Comparison of ENCODE assay signal across 14 cellular contexts in the genomic region with DNA sequence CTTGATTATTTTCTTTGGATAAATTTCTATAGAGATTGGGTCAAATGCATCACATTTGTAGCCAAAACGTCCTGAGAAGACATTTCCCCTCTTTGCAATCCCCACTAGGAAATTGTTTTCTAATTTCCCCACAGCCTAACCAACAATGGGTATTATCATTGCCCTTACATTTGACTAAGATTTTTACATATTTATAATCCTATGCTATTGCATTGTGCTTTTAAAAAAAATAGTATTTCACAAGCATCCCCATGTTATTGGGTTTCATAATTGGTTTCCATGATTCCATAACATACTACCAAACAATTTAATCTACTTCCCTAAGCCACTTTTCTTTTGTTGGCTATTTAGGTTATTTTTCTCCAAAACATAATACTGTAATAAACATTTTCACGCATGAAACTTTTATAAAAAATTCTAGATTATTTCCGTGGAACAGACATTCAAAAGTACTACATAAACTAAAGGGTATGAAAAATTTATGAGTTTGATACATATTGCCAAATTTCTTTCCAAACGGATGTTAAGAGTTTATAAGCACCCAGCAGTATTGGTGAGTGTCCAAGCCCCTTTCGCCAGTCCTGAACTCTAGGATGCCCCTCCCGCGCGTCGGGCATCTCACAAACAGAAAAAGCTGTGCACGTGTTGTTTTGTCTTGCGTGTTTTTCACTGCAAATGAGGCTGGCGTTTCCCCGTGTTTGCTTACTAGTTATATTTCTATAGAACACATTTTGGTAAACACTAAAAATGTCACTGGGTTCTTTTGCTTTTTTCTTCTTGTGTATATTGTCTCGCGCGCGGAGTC. TPM values are rescaled to one million over a fixed set of nuclear protein-coding genes. Genes with fewer than 3 reads are reported as not detected.
DNase-seq lines count a peak whose midpoint lies in the region; ATAC-seq and TF ChIP-seq lines count a peak whose summit lies in the region.
"Had no signal": no experiment of that assay in that cellular context is flagged by ENCODE, and none has a peak within 500 bp of the region (broad histone marks: within the 10 kb centered on the region; RNA-seq: fewer than 3 reads in every experiment).

No MANE protein-coding gene starts in this region.

- peaks cover 78% of the 10 kb centered on the region for H3K27me3 Mint-ChIP-seq in stimulated activated naive CD8-positive, alpha-beta T cell treated with anti-CD3 and anti-CD28 coated beads, Interleukin-15, Interleukin-2, amounts not matched to agents 100 ng/mL and 50 ng/mL, for 24 hours
- peaks cover 92% of the 10 kb centered on the region for H3K27me3 Mint-ChIP-seq in stimulated activated naive CD8-positive, alpha-beta T cell treated with anti-CD3 and anti-CD28 coated beads, Interleukin-15, amount 100 ng/mL, for 72 hours
- H3K27me3 Mint-ChIP-seq in activated CD4-positive, alpha-beta memory T cell treated with anti-CD3 and anti-CD28 coated beads for 36 hours, result peaks cover 65% of the 10 kb centered on the region

- in situ Hi-C loops in brain microvascular endothelial cell (cut with HindIII; ENCODE audit: low pct_ligation_motif_present, low sequenced_read_pairs), result no loop called here

- CTCF ChIA-PET in activated CD4-positive, alpha-beta memory T cell treated with anti-CD3 and anti-CD28 coated beads for 36 hours (lab: Charles Lee), result no interaction called here

- intact Hi-C loops in activated CD4-positive, alpha-beta memory T cell treated with anti-CD3 and anti-CD28 coated beads for 36 hours (cut with micrococcal nuclease), result no loop called here
- intact Hi-C loops in esophagus muscularis mucosa (cut with DNase I), result no loop called here

- TF ChIP-seq EP300 in esophagus muscularis mucosa (IDR thresholded peaks at IDR 0.05), result no peak

- H3K4me3 ChIP-seq in iPS-20b (ENCODE audit: low read length) (peak overlapping the region; percentile 65; the same call in 1 of the 2 replicates), esophagus muscularis mucosa (no peak overlapping the region), brain microvascular endothelial cell (ENCODE audit: low read depth, low read length) (no peak overlapping the region)

- H3K27me3 ChIP-seq in iPS-20b (ENCODE audit: insufficient read depth, low read length) (peaks cover 95% of the 10 kb centered on the region), esophagus muscularis mucosa (peaks cover 10 to 97% (median 66%) of the 10 kb centered on the region in 4 donors), brain microvascular endothelial cell (replicated peaks) (peaks cover 61% of the 10 kb centered on the region)

- TF ChIP-seq CTCF in esophagus muscularis mucosa (IDR thresholded peaks at IDR 0.05) (no peak), brain microvascular endothelial cell (IDR thresholded peaks at IDR 0.05; ENCODE audit: low read depth, low read length, missing control alignments) (no peak)

- H3K4me1 Mint-ChIP-seq in stimulated activated naive CD8-positive, alpha-beta T cell treated with anti-CD3 and anti-CD28 coated beads, Interleukin-15, Interleukin-2, amounts not matched to agents 100 ng/mL and 50 ng/mL, for 24 hours (ENCODE audit: low read depth), result peaks cover 17% of the 10 kb centered on the region
- peaks cover 35% of the 10 kb centered on the region for H3K4me1 Mint-ChIP-seq in stimulated activated naive CD8-positive, alpha-beta T cell treated with anti-CD3 and anti-CD28 coated beads, Interleukin-15, amount 100 ng/mL, for 72 hours
- H3K4me1 Mint-ChIP-seq in activated CD4-positive, alpha-beta memory T cell treated with anti-CD3 and anti-CD28 coated beads for 36 hours (ENCODE audit: low read depth), result peaks cover 11% of the 10 kb centered on the region

- POLR2A ChIA-PET in activated CD4-positive, alpha-beta memory T cell treated with anti-CD3 and anti-CD28 coated beads for 36 hours (lab: Charles Lee), result no interaction called here

- WGBS in esophagus muscularis mucosa, result 26% methylated on average over 17 of the region's 17 CpGs

- H3K9me3 Mint-ChIP-seq in stimulated activated naive CD8-positive, alpha-beta T cell treated with anti-CD3 and anti-CD28 coated beads, Interleukin-15, Interleukin-2, amounts not matched to agents 100 ng/mL and 50 ng/mL, for 24 hours, result no peaks in the 10 kb centered on the region
- H3K9me3 Mint-ChIP-seq in stimulated activated naive CD8-positive, alpha-beta T cell treated with anti-CD3 and anti-CD28 coated beads, Interleukin-15, amount 100 ng/mL, for 72 hours, result no peaks in the 10 kb centered on the region
- no peaks in the 10 kb centered on the region for H3K9me3 Mint-ChIP-seq in activated CD4-positive, alpha-beta memory T cell treated with anti-CD3 and anti-CD28 coated beads for 36 hours

- H3K9me3 ChIP-seq in iPS-20b (ENCODE audit: insufficient read depth, low read depth, low read length) (peaks cover 3% of the 10 kb centered on the region; the same call in 1 of the 2 replicates), esophagus muscularis mucosa (no peaks in the 10 kb centered on the region)
- H3K9me3 ChIP-seq: gastroesophageal sphincter, right atrium auricular region had no signal

- H3K27ac ChIP-seq in iPS-20b (ENCODE audit: low read length) (no peak overlapping the region), esophagus muscularis mucosa (replicated peaks in 1 of 4) (no peak overlapping the region), brain microvascular endothelial cell (no peak overlapping the region)
- H3K27ac ChIP-seq: BLaER1 treated with 17β-estradiol and CSF1 and Interleukin-3, amounts not matched to agents 10 nM and 100 nM; gastroesophageal sphincter; right atrium auricular region had no signal

- no peaks in the 10 kb centered on the region for H3K36me3 Mint-ChIP-seq in stimulated activated naive CD8-positive, alpha-beta T cell treated with anti-CD3 and anti-CD28 coated beads, Interleukin-15, Interleukin-2, amounts not matched to agents 100 ng/mL and 50 ng/mL, for 24 hours (ENCODE audit: low read depth)
- no peaks in the 10 kb centered on the region for H3K36me3 Mint-ChIP-seq in activated CD4-positive, alpha-beta memory T cell treated with anti-CD3 and anti-CD28 coated beads for 36 hours

- no peak for ATAC-seq in stimulated activated naive CD8-positive, alpha-beta T cell treated with anti-CD3 and anti-CD28 coated beads, Interleukin-15, amount 100 ng/mL, for 72 hours
- ATAC-seq: gastroesophageal sphincter had no signal

- no peak for TF ChIP-seq POLR2A in esophagus muscularis mucosa (IDR thresholded peaks at IDR 0.05; ENCODE audit: low read depth)

- no peaks in the 10 kb centered on the region for H3K36me3 ChIP-seq in iPS-20b (ENCODE audit: insufficient read depth, low read depth, low read length)
- H3K36me3 ChIP-seq in esophagus muscularis mucosa, result no peaks in the 10 kb centered on the region
- no peaks in the 10 kb centered on the region for H3K36me3 ChIP-seq in brain microvascular endothelial cell (replicated peaks)
- H3K36me3 ChIP-seq: BLaER1 treated with 17β-estradiol and CSF1 and Interleukin-3, amounts not matched to agents 10 nM and 100 nM; gastroesophageal sphincter; right atrium auricular region had no signal

- no peak overlapping the region for H3K27ac Mint-ChIP-seq in stimulated activated naive CD8-positive, alpha-beta T cell treated with anti-CD3 and anti-CD28 coated beads, Interleukin-15, Interleukin-2, amounts not matched to agents 100 ng/mL and 50 ng/mL, for 24 hours
- H3K27ac Mint-ChIP-seq in stimulated activated naive CD8-positive, alpha-beta T cell treated with anti-CD3 and anti-CD28 coated beads, Interleukin-15, amount 100 ng/mL, for 72 hours, result peak overlapping the region in 1 of 2 donors; percentile 80
- no peak overlapping the region for H3K27ac Mint-ChIP-seq in activated CD4-positive, alpha-beta memory T cell treated with anti-CD3 and anti-CD28 coated beads for 36 hours

- H3K9ac ChIP-seq in iPS-20b (ENCODE audit: low read depth, low read length), result no peak overlapping the region
- H3K9ac ChIP-seq: BLaER1 treated with 17β-estradiol and CSF1 and Interleukin-3, amounts not matched to agents 10 nM and 100 nM had no signal

- H3K4me3 Mint-ChIP-seq in stimulated activated naive CD8-positive, alpha-beta T cell treated with anti-CD3 and anti-CD28 coated beads, Interleukin-15, Interleukin-2, amounts not matched to agents 100 ng/mL and 50 ng/mL, for 24 hours, result peak overlapping the region; percentile 60
- H3K4me3 Mint-ChIP-seq in stimulated activated naive CD8-positive, alpha-beta T cell treated with anti-CD3 and anti-CD28 coated beads, Interleukin-15, amount 100 ng/mL, for 72 hours, result peak overlapping the region in 1 of 2 donors; percentile 65
- peak overlapping the region; percentile 43 for H3K4me3 Mint-ChIP-seq in activated CD4-positive, alpha-beta memory T cell treated with anti-CD3 and anti-CD28 coated beads for 36 hours

- peaks cover 14% of the 10 kb centered on the region; the same call in 1 of the 2 replicates for H3K4me1 ChIP-seq in iPS-20b (ENCODE audit: insufficient read depth, low read length)
- peaks cover 33 to 52% (median 41%) of the 10 kb centered on the region in 4 donors for H3K4me1 ChIP-seq in esophagus muscularis mucosa

- no peak for DNase-seq in stimulated activated naive CD8-positive, alpha-beta T cell treated with anti-CD3 and anti-CD28 coated beads, Interleukin-15, amount 100 ng/mL, for 72 hours
- no peak for DNase-seq in activated CD4-positive, alpha-beta memory T cell treated with anti-CD3 and anti-CD28 coated beads for 36 hours
- no peak for DNase-seq in esophagus muscularis mucosa (ENCODE audit: extremely low spot score)
- DNase-seq in brain microvascular endothelial cell, result no peak
- DNase-seq in SK-N-DZ (ENCODE audit: low spot score), result no peak
- DNase-seq: effector CD4-positive, alpha-beta T cell; kidney glomerular epithelial cell; NCI-H187 treated with DMSO at 0.1 percent for 48 hours; T-helper 9 cell had no signal

RNA-seq across cellular contexts. Expression of a gene that starts 2.0 kb away (rescaled TPM):
- not detected for total RNA-seq in activated CD4-positive, alpha-beta memory T cell treated with anti-CD3 and anti-CD28 coated beads for 36 hours
- not detected for total RNA-seq in esophagus muscularis mucosa
- 0.50 and 0.63 TPM in 2 replicates for polyA plus RNA-seq in SK-N-DZ (2014; cell fraction: cytosol; rRNA removed)
- 1.0 and 3.1 TPM in 2 replicates for polyA plus RNA-seq in SK-N-DZ (2014; cell fraction: nucleus; rRNA removed)
- total RNA-seq: gastroesophageal sphincter, right atrium auricular region had no signal
